ENCODE assay signal across 25 cellular contexts in the genomic region with DNA sequence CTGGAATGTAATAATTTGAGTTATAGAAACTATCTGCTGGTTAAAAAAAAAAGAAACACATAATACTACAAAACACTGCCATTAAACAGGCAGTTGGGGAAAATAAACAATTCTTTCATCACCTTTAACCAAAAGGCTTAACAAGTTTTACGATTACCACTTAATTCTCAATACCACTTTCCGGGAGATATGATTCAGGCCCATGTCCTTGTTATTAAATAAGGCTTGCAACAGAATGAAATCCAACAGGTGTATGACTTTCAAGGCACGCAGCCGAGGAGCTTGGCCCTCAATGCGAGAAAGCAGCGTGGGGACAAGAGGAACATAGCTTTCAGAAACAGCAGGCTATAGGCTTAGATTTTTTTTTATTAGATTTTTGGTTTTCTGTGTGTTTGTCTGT. TPM values are rescaled to one million over a fixed set of nuclear protein-coding genes. Genes with fewer than 3 reads are reported as not detected.
DNase-seq lines count a peak whose midpoint lies in the region; ATAC-seq and TF ChIP-seq lines count a peak whose summit lies in the region.
"Had no signal": no experiment of that assay in that cellular context is flagged by ENCODE, and none has a peak within 500 bp of the region (broad histone marks: within the 10 kb centered on the region; RNA-seq: fewer than 3 reads in every experiment).

No MANE protein-coding gene starts in this region.

- peak overlapping the region; percentile 67 for H3K27ac Mint-ChIP-seq in activated CD8-positive, alpha-beta memory T cell treated with anti-CD3 and anti-CD28 coated beads, Interleukin-2, amount 10 ng/mL, durations not matched to agents 7 days and 5 days
- H3K27ac Mint-ChIP-seq in CD4-positive, CD25-positive, alpha-beta regulatory T cell = peak overlapping the region in 2 of 3 donors; percentile 58 to 71
- H3K27ac Mint-ChIP-seq in activated CD8-positive, alpha-beta T cell treated with anti-CD3 and anti-CD28 coated beads, Interleukin-2, amount 10 ng/mL, durations not matched to agents 7 days and 5 days = peak overlapping the region; percentile 54
- H3K27ac Mint-ChIP-seq in progenitor cell of endocrine pancreas (peak overlapping the region; percentile 46), neural progenitor cell (no peak overlapping the region)
- H3K27ac Mint-ChIP-seq: mesothelial cell of epicardium had no signal

- no peak overlapping the region for H3K4me2 ChIP-seq in neural progenitor cell
- H3K4me2 ChIP-seq: hepatocyte had no signal

- no peak overlapping the region for H3K4me3 ChIP-seq in CD4-positive, CD25-positive, alpha-beta regulatory T cell (ENCODE audit: low read depth, low read length)
- no peak overlapping the region for H3K4me3 ChIP-seq in neural progenitor cell
- H3K4me3 ChIP-seq: hepatocyte, stomach, tibial nerve had no signal

- H3K27me3 Mint-ChIP-seq in activated CD8-positive, alpha-beta memory T cell treated with anti-CD3 and anti-CD28 coated beads, Interleukin-2, amount 10 ng/mL, durations not matched to agents 7 days and 5 days = no peaks in the 10 kb centered on the region
- H3K27me3 Mint-ChIP-seq in CD4-positive, CD25-positive, alpha-beta regulatory T cell = no peaks in the 10 kb centered on the region
- H3K27me3 Mint-ChIP-seq in activated CD8-positive, alpha-beta T cell treated with anti-CD3 and anti-CD28 coated beads, Interleukin-2, amount 10 ng/mL, durations not matched to agents 7 days and 5 days (ENCODE audit: low read depth) = no peaks in the 10 kb centered on the region
- H3K27me3 Mint-ChIP-seq in progenitor cell of endocrine pancreas (no peaks in the 10 kb centered on the region), neural progenitor cell (ENCODE audit: insufficient read depth, low read depth) (no peaks in the 10 kb centered on the region)

- H3F3A ChIP-seq in neural progenitor cell (ENCODE audit: low read depth) = peaks cover 1% of the 10 kb centered on the region

- CTCF ChIA-PET in activated CD8-positive, alpha-beta memory T cell treated with anti-CD3 and anti-CD28 coated beads, Interleukin-2, amount 10 ng/mL, durations not matched to agents 7 days and 5 days (lab: Charles Lee) = interaction anchor here (1.5 to 7.6 kb wide), 4 partner anchors 10 to 104 kb away, joined by 3 to 130 read pairs (median 21); no protein-coding TSS in a partner anchor
- CTCF ChIA-PET in activated CD8-positive, alpha-beta T cell treated with anti-CD3 and anti-CD28 coated beads, Interleukin-2, amount 10 ng/mL, durations not matched to agents 7 days and 5 days (lab: Charles Lee) = interaction anchor here (0.9 to 15.0 kb wide), 5 partner anchors 18 to 94 kb away, joined by 3 to 199 read pairs (median 4); a partner anchor contains a TSS

- H3K9me3 ChIP-seq in CD4-positive, CD25-positive, alpha-beta regulatory T cell (ENCODE audit: control insufficient read depth in 2 of 2, low read length in 2 of 2) = no peaks in the 10 kb centered on the region
- H3K9me3 ChIP-seq in neural progenitor cell (ENCODE audit: low read depth) = no peaks in the 10 kb centered on the region
- H3K9me3 ChIP-seq: stomach, tibial nerve had no signal

- peaks cover 56% of the 10 kb centered on the region for H3K4me1 ChIP-seq in CD4-positive, CD25-positive, alpha-beta regulatory T cell (ENCODE audit: control insufficient read depth, insufficient read depth, low read length, poor library complexity, severe bottlenecking)
- H3K4me1 ChIP-seq in neural progenitor cell = peaks cover 20% of the 10 kb centered on the region

- peaks cover 15% of the 10 kb centered on the region for H3K36me3 Mint-ChIP-seq in activated CD8-positive, alpha-beta memory T cell treated with anti-CD3 and anti-CD28 coated beads, Interleukin-2, amount 10 ng/mL, durations not matched to agents 7 days and 5 days
- H3K36me3 Mint-ChIP-seq in CD4-positive, CD25-positive, alpha-beta regulatory T cell = peaks cover 3% of the 10 kb centered on the region
- peaks cover 22% of the 10 kb centered on the region for H3K36me3 Mint-ChIP-seq in activated CD8-positive, alpha-beta T cell treated with anti-CD3 and anti-CD28 coated beads, Interleukin-2, amount 10 ng/mL, durations not matched to agents 7 days and 5 days (ENCODE audit: low read depth)
- H3K36me3 Mint-ChIP-seq in progenitor cell of endocrine pancreas (ENCODE audit: insufficient read depth) (no peaks in the 10 kb centered on the region), neural progenitor cell (peaks cover 2% of the 10 kb centered on the region)

- no peak for ATAC-seq in activated CD8-positive, alpha-beta memory T cell treated with anti-CD3 and anti-CD28 coated beads, Interleukin-2, amount 10 ng/mL, durations not matched to agents 7 days and 5 days
- no peak for ATAC-seq in CD4-positive, CD25-positive, alpha-beta regulatory T cell (ENCODE audit: low read depth in 2 of 2)
- ATAC-seq in activated CD8-positive, alpha-beta T cell treated with anti-CD3 and anti-CD28 coated beads, Interleukin-2, amount 10 ng/mL, durations not matched to agents 7 days and 5 days = no peak
- no peak for ATAC-seq in GM18519 (IDR thresholded peaks at IDR 0.05; ENCODE audit: low FRiP score, unreplicated experiment)
- ATAC-seq: left lobe of liver, Right ventricle myocardium inferior had no signal

- peaks cover 65% of the 10 kb centered on the region for H3K79me2 ChIP-seq in neural progenitor cell (ENCODE audit: low read depth)

- DNase-seq in activated CD8-positive, alpha-beta memory T cell treated with anti-CD3 and anti-CD28 coated beads, Interleukin-2, amount 10 ng/mL, durations not matched to agents 7 days and 5 days = no peak
- DNase-seq in activated CD8-positive, alpha-beta memory T cell treated with anti-CD3 and anti-CD28 coated beads, Interleukin-2, amount 50 U/mL, for 4 hours = no peak
- DNase-seq in CD4-positive, CD25-positive, alpha-beta regulatory T cell = no peak
- no peak for DNase-seq in activated CD8-positive, alpha-beta T cell treated with anti-CD3 and anti-CD28 coated beads, Interleukin-2, amount 10 ng/mL, durations not matched to agents 7 days and 5 days
- DNase-seq in progenitor cell of endocrine pancreas (ENCODE audit: low spot score, unreplicated experiment) (no peak), T1000 (lab: John Stamatoyannopoulos, UW) (no peak), neural progenitor cell (ENCODE audit: low spot score) (no peak)
- DNase-seq: activated CD4-positive, CD25-positive, alpha-beta regulatory T cell; C1 segment of cervical spinal cord; Calu3; cerebellar nuclear complex; foreskin melanocyte; immature natural killer cell; NCI-H1092; NCI-H187 treated with DMSO at 0.1 percent for 48 hours; NCI-H748 treated with DMSO at 0.1 percent for 48 hours; stimulated activated CD4-positive, alpha-beta T cell treated with anti-CD3 and anti-CD28 coated beads, Interleukin-4, amount 100 ng/mL, for 24 hours; stomach had no signal

- no peak overlapping the region for H3K9ac ChIP-seq in neural progenitor cell

- no peak for TF ChIP-seq CTCF in progenitor cell of endocrine pancreas (IDR thresholded peaks at IDR 0.05; ENCODE audit: unreplicated experiment)
- no peak for TF ChIP-seq CTCF in neural progenitor cell (IDR thresholded peaks at IDR 0.05)

- H2AFZ ChIP-seq in neural progenitor cell (replicated peaks) = no peak overlapping the region
- H2AFZ ChIP-seq: hepatocyte had no signal

- H3K4me1 Mint-ChIP-seq in activated CD8-positive, alpha-beta memory T cell treated with anti-CD3 and anti-CD28 coated beads, Interleukin-2, amount 10 ng/mL, durations not matched to agents 7 days and 5 days = peaks cover 75% of the 10 kb centered on the region
- H3K4me1 Mint-ChIP-seq in CD4-positive, CD25-positive, alpha-beta regulatory T cell = peaks cover 31 to 76% (median 63%) of the 10 kb centered on the region in 4 donors
- H3K4me1 Mint-ChIP-seq in activated CD8-positive, alpha-beta T cell treated with anti-CD3 and anti-CD28 coated beads, Interleukin-2, amount 10 ng/mL, durations not matched to agents 7 days and 5 days (ENCODE audit: low read depth) = peaks cover 70% of the 10 kb centered on the region
- H3K4me1 Mint-ChIP-seq in progenitor cell of endocrine pancreas (ENCODE audit: low read depth) (peaks cover 46% of the 10 kb centered on the region), neural progenitor cell (peaks cover 19% of the 10 kb centered on the region)

- no peak overlapping the region for H3K4me3 Mint-ChIP-seq in activated CD8-positive, alpha-beta memory T cell treated with anti-CD3 and anti-CD28 coated beads, Interleukin-2, amount 10 ng/mL, durations not matched to agents 7 days and 5 days
- peak overlapping the region in 1 of 4 donors; percentile 42 for H3K4me3 Mint-ChIP-seq in CD4-positive, CD25-positive, alpha-beta regulatory T cell
- H3K4me3 Mint-ChIP-seq in activated CD8-positive, alpha-beta T cell treated with anti-CD3 and anti-CD28 coated beads, Interleukin-2, amount 10 ng/mL, durations not matched to agents 7 days and 5 days = no peak overlapping the region
- no peak overlapping the region for H3K4me3 Mint-ChIP-seq in progenitor cell of endocrine pancreas (ENCODE audit: low read depth)
- H3K4me3 Mint-ChIP-seq in neural progenitor cell = no peak overlapping the region
- H3K4me3 Mint-ChIP-seq: immature natural killer cell, mesothelial cell of epicardium had no signal

- peaks cover 50% of the 10 kb centered on the region for H4K20me1 ChIP-seq in neural progenitor cell (ENCODE audit: low read depth)

- H3K9me3 Mint-ChIP-seq in activated CD8-positive, alpha-beta memory T cell treated with anti-CD3 and anti-CD28 coated beads, Interleukin-2, amount 10 ng/mL, durations not matched to agents 7 days and 5 days (ENCODE audit: low read depth) = no peaks in the 10 kb centered on the region
- H3K9me3 Mint-ChIP-seq in CD4-positive, CD25-positive, alpha-beta regulatory T cell = no peaks in the 10 kb centered on the region
- no peaks in the 10 kb centered on the region for H3K9me3 Mint-ChIP-seq in activated CD8-positive, alpha-beta T cell treated with anti-CD3 and anti-CD28 coated beads, Interleukin-2, amount 10 ng/mL, durations not matched to agents 7 days and 5 days (ENCODE audit: insufficient read depth)
- H3K9me3 Mint-ChIP-seq in progenitor cell of endocrine pancreas (ENCODE audit: low read depth) = no peaks in the 10 kb centered on the region
- H3K9me3 Mint-ChIP-seq in neural progenitor cell = no peaks in the 10 kb centered on the region
- H3K9me3 Mint-ChIP-seq: immature natural killer cell, mesothelial cell of epicardium had no signal

- no peaks in the 10 kb centered on the region for H3K27me3 ChIP-seq in CD4-positive, CD25-positive, alpha-beta regulatory T cell (ENCODE audit: control insufficient read depth, insufficient read depth, low read length)
- H3K27me3 ChIP-seq in neural progenitor cell = no peaks in the 10 kb centered on the region
- H3K27me3 ChIP-seq: hepatocyte, stomach, tibial nerve had no signal

- peaks cover 2% of the 10 kb centered on the region for H3K36me3 ChIP-seq in CD4-positive, CD25-positive, alpha-beta regulatory T cell (ENCODE audit: control insufficient read depth, insufficient read depth, low read length)
- peaks cover 4% of the 10 kb centered on the region for H3K36me3 ChIP-seq in neural progenitor cell

- no peak overlapping the region for H3K27ac ChIP-seq in CD4-positive, CD25-positive, alpha-beta regulatory T cell (ENCODE audit: insufficient read depth, low read length, poor library complexity, severe bottlenecking)
- H3K27ac ChIP-seq in neural progenitor cell = no peak overlapping the region
- H3K27ac ChIP-seq: hepatocyte, stomach had no signal

- POLR2A ChIA-PET in activated CD8-positive, alpha-beta T cell treated with anti-CD3 and anti-CD28 coated beads, Interleukin-2, amount 10 ng/mL, durations not matched to agents 7 days and 5 days (lab: Charles Lee) = interaction anchor here (0.6 kb wide), 1 partner anchor 371 kb away, joined by 3 read pairs; no protein-coding TSS in a partner anchor

RNA-seq across cellular contexts. Expression of a gene that starts 5.6 kb away (rescaled TPM):
- total RNA-seq in activated CD8-positive, alpha-beta memory T cell treated with anti-CD3 and anti-CD28 coated beads, Interleukin-2, amount 10 ng/mL, durations not matched to agents 7 days and 5 days = 10 to 100 TPM; 36.4 to 48.5 TPM
- 18.1 TPM for total RNA-seq in CD4-positive, CD25-positive, alpha-beta regulatory T cell
- polyA plus RNA-seq in CD4-positive, CD25-positive, alpha-beta regulatory T cell = 10 to 100 TPM; 54.2 to 71.9 (median 56.6) TPM
- total RNA-seq in activated CD8-positive, alpha-beta T cell treated with anti-CD3 and anti-CD28 coated beads, Interleukin-2, amount 10 ng/mL, durations not matched to agents 7 days and 5 days = 10 to 100 TPM; 52.8 to 54.6 TPM
- total RNA-seq in progenitor cell of endocrine pancreas (53.3 and 54.8 TPM in 2 replicates), neural progenitor cell (ENCODE audit: low replicate concordance) (71.8 and 99.9 TPM in 2 replicates)

RNA-seq across cellular contexts. Expression of a gene that starts 12.8 kb away (rescaled TPM):
- 10 to 100 TPM; 65.8 to 81.6 TPM for total RNA-seq in activated CD8-positive, alpha-beta memory T cell treated with anti-CD3 and anti-CD28 coated beads, Interleukin-2, amount 10 ng/mL, durations not matched to agents 7 days and 5 days
- 71.7 TPM for total RNA-seq in CD4-positive, CD25-positive, alpha-beta regulatory T cell
- 1 to 10 TPM; 2.7 to 6.5 (median 4.1) TPM for polyA plus RNA-seq in CD4-positive, CD25-positive, alpha-beta regulatory T cell
- total RNA-seq in activated CD8-positive, alpha-beta T cell treated with anti-CD3 and anti-CD28 coated beads, Interleukin-2, amount 10 ng/mL, durations not matched to agents 7 days and 5 days = 10 to 100 TPM; 91.5 TPM
- total RNA-seq in progenitor cell of endocrine pancreas (0.31 and 0.44 TPM in 2 replicates), neural progenitor cell (ENCODE audit: low replicate concordance) (0.03 and 0.06 TPM in 2 replicates)
- total RNA-seq: epithelial cell of proximal tubule had no signal

Comparison
In these comparisons a context has a peak if more than half of its experiments do, and no peak if none do; other contexts are left out.
1. RNA of a gene that starts 12.8 kb away (total RNA-seq): 91.5 TPM in activated CD8-positive, alpha-beta T cell treated with anti-CD3 and anti-CD28 coated beads, Interleukin-2, amount 10 ng/mL, durations not matched to agents 7 days and 5 days, 65.8 to 81.6 TPM in activated CD8-positive, alpha-beta memory T cell treated with anti-CD3 and anti-CD28 coated beads, Interleukin-2, amount 10 ng/mL, durations not matched to agents 7 days and 5 days and 71.7 TPM in CD4-positive, CD25-positive, alpha-beta regulatory T cell (single experiment); 0.31 to 0.44 TPM in progenitor cell of endocrine pancreas and 0.03 to 0.06 TPM in neural progenitor cell; every median in the first group is over 10 times any median in the second.